ENCODE assay signal across 6 cellular contexts in the genomic region with DNA sequence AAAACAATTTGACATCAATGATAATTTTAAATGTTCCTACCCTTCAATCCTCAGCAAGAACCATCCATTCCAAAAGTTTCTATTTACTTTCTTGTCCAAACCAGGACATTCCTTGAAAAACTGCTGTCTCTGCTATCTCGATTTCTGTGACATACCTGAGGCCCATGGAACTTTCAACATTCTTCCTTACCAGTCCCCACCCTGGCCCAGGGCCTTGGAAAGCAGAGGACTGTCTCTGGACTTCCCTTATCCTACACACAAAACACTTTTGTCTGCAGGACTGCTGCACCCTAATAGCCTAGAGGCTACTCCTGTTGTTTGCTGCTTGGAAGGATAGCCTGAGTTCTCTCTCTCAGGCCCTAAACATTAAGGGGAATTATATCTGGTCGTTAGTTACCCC.
"Had no signal": no experiment of that assay in that cellular context is flagged by ENCODE, and none has a peak within 500 bp of the region (broad histone marks: within the 10 kb centered on the region; RNA-seq: fewer than 3 reads in every experiment).

No MANE protein-coding gene starts in this region.

- H3K27ac ChIP-seq: HL-60, KMS-11 had no signal

- DNase-seq: KBM-7, KG1 had no signal

- H3K9ac ChIP-seq: KMS-11 had no signal

- ATAC-seq: HepG2, K562 had no signal

- H3K4me3 ChIP-seq: K562 had no signal

- H3K4me2 ChIP-seq: KMS-11 had no signal
